Comparison of ENCODE assay signal across 1 cellular context in genomic region chr10:35090162-35090954, GRCh38.
A peak's percentile ranks its signal among the peaks of the same experiment; 100 is the strongest.
TF ChIP-seq lines count a peak whose summit lies in the region.

Gene CUL2 (minus strand): TSS chr10:35090341. CDS start chr10:35071317, 19,024 bp downstream.

TF ChIP-seq in GM12878, 131 proteins besides CTCF, POLR2A, EP300 and RAD21 (continued from another document and continues in another):
- TF ChIP-seq CUX1 (IDR thresholded peaks at IDR 0.05; ENCODE audit: insufficient replicate concordance, low read depth, low read length) (no peak), SMARCA5 (IDR thresholded peaks at IDR 0.05) (0 out of 2 replicates have a peak, but pooled peaks have one; percentile 12), LARP7 (IDR thresholded peaks at IDR 0.05) (peak; percentile 38; the same call in 1 of the 2 replicates), CBX5 (IDR thresholded peaks at IDR 0.05; ENCODE audit: low read depth) (peak; percentile 83; the same call in 1 of the 2 replicates), NFYA (IDR thresholded peaks at IDR 0.05; ENCODE audit: borderline replicate concordance, low read depth, low read length) (no peak), MAX (IDR thresholded peaks at IDR 0.05; ENCODE audit: low read depth, low read length) (no peak), E2F4 (IDR thresholded peaks at IDR 0.05; ENCODE audit: low read depth, low read length) (no peak), GABPA (IDR thresholded peaks at IDR 0.05; ENCODE audit: low read depth) (peak; percentile 40; the same call in 1 of the 2 replicates), NFIC (IDR thresholded peaks at IDR 0.05; ENCODE audit: low read depth, low read length) (no peak), CBX3 (IDR thresholded peaks at IDR 0.05; ENCODE audit: borderline replicate concordance, low read depth) (no peak), SIX5 (IDR thresholded peaks at IDR 0.05; ENCODE audit: low read depth, low read length, severe bottlenecking) (peak; percentile 66), NKRF (conservative IDR thresholded peaks at IDR 0.05) (no peak; the same call in 1 of the 2 replicates), RELA (IDR thresholded peaks at IDR 0.05; ENCODE audit: borderline replicate concordance, partially characterized antibody) (peak; percentile 49), NBN (IDR thresholded peaks at IDR 0.05) (peak; percentile 97), NR2F1 (conservative IDR thresholded peaks at IDR 0.05) (0 out of 2 replicates have a peak, but pooled peaks have one; percentile 19), ATF2 (IDR thresholded peaks at IDR 0.05; ENCODE audit: low read length) (no peak), CHD1 (IDR thresholded peaks at IDR 0.05; ENCODE audit: low read depth, low read length) (peak; percentile 96), NRF1 (conservative IDR thresholded peaks at IDR 0.05; ENCODE audit: low read depth, low read length) (no peak), ELK1 (IDR thresholded peaks at IDR 0.05; ENCODE audit: low read depth, low read length) (no peak; the same call in 1 of the 2 replicates), MYC (IDR thresholded peaks at IDR 0.05; ENCODE audit: insufficient read depth, insufficient read length, insufficient replicate concordance, low read length, severe bottlenecking) (no peak), FOXK2 (IDR thresholded peaks at IDR 0.05) (peak; percentile 97), SMC3 (IDR thresholded peaks at IDR 0.05; ENCODE audit: borderline replicate concordance, low read length) (no peak), SRF (IDR thresholded peaks at IDR 0.05; ENCODE audit: low read depth in 2 of 2, low read length in 2 of 2) (peak in 1 of 2 experiments; percentile 3; a peak in 1 of 4 replicates), ZBTB11 (CRISPR knock-in tag; IDR thresholded peaks at IDR 0.05) (no peak), TAF1 (IDR thresholded peaks at IDR 0.05; ENCODE audit: borderline replicate concordance, low read depth, low read length) (0 out of 2 replicates have a peak, but pooled peaks have one; percentile 48), TARDBP (IDR thresholded peaks at IDR 0.05; ENCODE audit: borderline replicate concordance) (no peak), PAX5 (IDR thresholded peaks at IDR 0.05; ENCODE audit: borderline replicate concordance, low read depth, low read length) (no peak), USF2 (IDR thresholded peaks at IDR 0.05; ENCODE audit: borderline replicate concordance, low read depth, low read length) (no peak), ATF7 (IDR thresholded peaks at IDR 0.05; ENCODE audit: low read depth) (peak; percentile 98), SUZ12 (IDR thresholded peaks at IDR 0.05; ENCODE audit: unreplicated experiment) (no peak), RUNX3 (IDR thresholded peaks at IDR 0.05; ENCODE audit: low read length) (peak; percentile 68), BHLHE40 (IDR thresholded peaks at IDR 0.05; ENCODE audit: borderline replicate concordance in 1 of 2, low read depth in 2 of 2, low read length in 1 of 2) (peak; percentile 89 to 91), SPI1 (IDR thresholded peaks at IDR 0.05; ENCODE audit: borderline replicate concordance, insufficient read depth, low read depth, low read length) (no peak), MTA2 (IDR thresholded peaks at IDR 0.05; ENCODE audit: low read depth) (peak; percentile 29; the same call in 1 of the 2 replicates), RAD51 (IDR thresholded peaks at IDR 0.05) (no peak), SMAD5 (IDR thresholded peaks at IDR 0.05; ENCODE audit: low read depth) (peak; percentile 53; the same call in 1 of the 2 replicates), POLR2AphosphoS5 (IDR thresholded peaks at IDR 0.05; ENCODE audit: low read length) (peak; percentile 69), CREB1 (IDR thresholded peaks at IDR 0.05; ENCODE audit: low read depth) (peak; percentile 48; the same call in 1 of the 2 replicates), ZNF384 (IDR thresholded peaks at IDR 0.05; ENCODE audit: borderline replicate concordance, low read depth, low read length) (no peak), YY1 (IDR thresholded peaks at IDR 0.05; ENCODE audit: low read depth, low read length) (peak; percentile 93), ZNF24 (IDR thresholded peaks at IDR 0.05) (no peak), EGR1 (IDR thresholded peaks at IDR 0.05; ENCODE audit: borderline replicate concordance in 1 of 2, low read depth in 2 of 2, low read length in 2 of 2) (peak in 1 of 2 experiments; percentile 58; a peak in 1 of 3 replicates), ATF3 (IDR thresholded peaks at IDR 0.05; ENCODE audit: borderline replicate concordance, extremely low read depth, low read depth, low read length) (no peak), TCF12 (IDR thresholded peaks at IDR 0.05; ENCODE audit: low read depth, low read length) (0 out of 2 replicates have a peak, but pooled peaks have one; percentile 9), ZNF207 (IDR thresholded peaks at IDR 0.05; ENCODE audit: borderline replicate concordance) (peak; percentile 74; the same call in 1 of the 2 replicates), GATAD2B (conservative IDR thresholded peaks at IDR 0.05; ENCODE audit: low read depth) (0 out of 2 replicates have a peak, but pooled peaks have one; percentile 46), BACH1 (IDR thresholded peaks at IDR 0.05; ENCODE audit: borderline replicate concordance) (peak; percentile 51; the same call in 1 of the 2 replicates), WRNIP1 (IDR thresholded peaks at IDR 0.05; ENCODE audit: borderline replicate concordance, low read depth, low read length) (peak; percentile 49; the same call in 1 of the 2 replicates), POU2F2 (IDR thresholded peaks at IDR 0.05; ENCODE audit: borderline replicate concordance, low read depth, low read length) (peak; percentile 94; the same call in 2 of the 3 replicates)
